ENCODE assay signal across 19 cellular contexts in the genomic region with DNA sequence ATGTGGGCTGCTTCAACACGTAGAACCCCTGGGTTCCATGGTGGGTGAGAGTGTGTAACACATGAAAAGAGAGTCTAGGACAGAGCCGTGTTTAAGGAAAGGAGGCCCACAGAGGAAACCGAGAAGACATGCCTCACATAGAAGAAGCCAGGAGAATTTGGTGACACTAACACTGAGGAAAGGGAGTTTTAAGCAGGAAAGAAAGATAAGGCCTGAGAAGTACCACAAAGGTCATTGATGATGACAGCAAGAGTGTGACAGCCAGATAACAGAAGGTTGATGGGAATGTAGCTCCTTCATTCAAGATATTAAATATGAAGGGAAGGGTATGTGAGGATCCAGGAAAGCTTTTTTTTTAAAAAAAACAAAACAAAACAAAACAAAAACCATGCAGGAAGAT.
DNase-seq lines count a peak whose midpoint lies in the region; ATAC-seq, FAIRE-seq and TF ChIP-seq lines count a peak whose summit lies in the region.
"Had no signal": no experiment of that assay in that cellular context is flagged by ENCODE, and none has a peak within 500 bp of the region (broad histone marks: within the 10 kb centered on the region; RNA-seq: fewer than 3 reads in every experiment).

No MANE protein-coding gene starts in this region.

- H4K5ac ChIP-seq in H9 (ENCODE audit: insufficient read length, low read depth, low read length) (no peak overlapping the region), H1 (ENCODE audit: insufficient read length, low read depth, low read length) (no peak overlapping the region)

- no peak overlapping the region for H2BK120ac ChIP-seq in H9 (ENCODE audit: low read depth, low read length, poor library complexity, severe bottlenecking)
- H2BK120ac ChIP-seq in H1 (replicated peaks; ENCODE audit: low read depth, low read length): no peak overlapping the region

- no CpG with 5 or more reads among the region's 3 CpGs for WGBS in H9 (ENCODE audit: extremely low coverage, insufficient read length, low lambda C conversion rate)
- WGBS in H1 (ENCODE audit: extremely low coverage in 1 of 2, insufficient coverage in 1 of 2, insufficient read length in 1 of 2, insufficient replicate concordance in 2 of 2, low coverage in 1 of 2, low lambda C conversion rate in 2 of 2, missing lambda C conversion rate in 1 of 2), 2 experiments: 87% methylated on average over 3 of the region's 3 CpGs; no CpG with 5 or more reads in 1 of the 2 experiments

- H3K79me2 ChIP-seq in H9 (ENCODE audit: insufficient read depth, low read length): no peaks in the 10 kb centered on the region
- no peaks in the 10 kb centered on the region; a peak in 1 of 4 replicates for H3K79me2 ChIP-seq in H1 (ENCODE audit: control insufficient read depth in 1 of 2, insufficient read depth in 2 of 2, low read length in 2 of 2)

- no peak for FAIRE-seq in H1 (lab: Jason Lieb, UNC)
- FAIRE-seq: G401.6, GM12892 had no signal

- H3K9ac ChIP-seq in H9 (ENCODE audit: extremely low read depth, insufficient read length, low read length) (no peak overlapping the region), H1 (replicated peaks in 1 of 4; ENCODE audit: extremely low read depth in 1 of 4, low read depth in 3 of 4, low read length in 3 of 4) (no peak overlapping the region)
- H3K9ac ChIP-seq: BLaER1 had no signal

- no peak overlapping the region for H3K4me3 Mint-ChIP-seq in H9
- H3K4me3 Mint-ChIP-seq: B cell; CD4-positive, CD25-positive, alpha-beta regulatory T cell; CD8-positive, alpha-beta T cell had no signal

- H3K4me1 Mint-ChIP-seq in H9: peaks cover 3 to 6% of the 10 kb centered on the region in 2 experiments; a peak in 3 of 4 replicates

- DNase-seq in H9 (no peak), H1 (ENCODE audit: low read depth in 1 of 2, low spot score in 2 of 2) (no peak), hypothalamus (lab: John Stamatoyannopoulos, UW) (no peak)
- no peak for DNase-seq in activated naive CD4-positive, alpha-beta T cell treated with Interleukin-2 at 50 U/mL for 16 hours
- DNase-seq: Caco-2; CD4-positive, CD25-positive, alpha-beta regulatory T cell; CD8-positive, alpha-beta T cell; DMS153; DND-41; GOT3; H7 had no signal

- no peak overlapping the region for H3K14ac ChIP-seq in H9 (ENCODE audit: insufficient read depth, low read length)
- no peak overlapping the region for H3K14ac ChIP-seq in H1 (ENCODE audit: insufficient read length)

- no peak overlapping the region for H4K8ac ChIP-seq in H9 (replicated peaks; ENCODE audit: insufficient read length, low read depth, low read length)
- H4K8ac ChIP-seq in H1 (ENCODE audit: extremely low read depth, insufficient read depth, low read length): no peak overlapping the region

- H3K23me2 ChIP-seq in H9 (ENCODE audit: insufficient read length, low read depth, low read length, poor library complexity, severe bottlenecking) (no peaks in the 10 kb centered on the region), H1 (ENCODE audit: low read depth, low read length) (peaks cover 2% of the 10 kb centered on the region; the same call in 1 of the 2 replicates)

- H4K20me1 ChIP-seq in H9 (ENCODE audit: control insufficient read depth, insufficient read depth, insufficient read length): no peaks in the 10 kb centered on the region
- no peaks in the 10 kb centered on the region for H4K20me1 ChIP-seq in H1 (replicated peaks in 1 of 2; ENCODE audit: control insufficient read depth in 1 of 2, insufficient read depth in 2 of 2, low read length in 2 of 2)
- H4K20me1 ChIP-seq: BLaER1 had no signal

- no peak overlapping the region for H2BK15ac ChIP-seq in H9 (ENCODE audit: low read depth, low read length)
- H2BK15ac ChIP-seq in H1 (ENCODE audit: low read length): no peak overlapping the region

- no peak overlapping the region for H3K23ac ChIP-seq in H9 (ENCODE audit: insufficient read length, low read depth, low read length)
- H3K23ac ChIP-seq in H1 (ENCODE audit: insufficient read length): no peak overlapping the region

- H2AFZ ChIP-seq in H9 (ENCODE audit: low read length): no peak overlapping the region
- H2AFZ ChIP-seq in H1 (ENCODE audit: low read length): no peak overlapping the region

- TF ChIP-seq RAD21 in H1 (IDR thresholded peaks at IDR 0.05 in 1 of 2, conservative IDR thresholded peaks at IDR 0.05 in 1 of 2; ENCODE audit: low read depth in 2 of 2, low read length in 2 of 2): no peak

- H2BK20ac ChIP-seq in H9 (ENCODE audit: low read depth, low read length, poor library complexity, severe bottlenecking) (peak overlapping the region; percentile 26), H1 (ENCODE audit: low read length) (no peak overlapping the region)

- no peaks in the 10 kb centered on the region for H3K79me1 ChIP-seq in H9 (ENCODE audit: insufficient read depth, low read depth, low read length, poor library complexity, severe bottlenecking)
- no peaks in the 10 kb centered on the region for H3K79me1 ChIP-seq in H1 (ENCODE audit: low read depth, low read length)

- H3K27me3 ChIP-seq in H9 (ENCODE audit: insufficient read depth, low read length) (no peaks in the 10 kb centered on the region), H1 (replicated peaks in 1 of 4; ENCODE audit: control insufficient read depth in 3 of 4, extremely low read depth in 1 of 4, insufficient read depth in 3 of 4, low read length in 3 of 4) (no peaks in the 10 kb centered on the region)
- H3K27me3 ChIP-seq: BLaER1 had no signal

- no peak overlapping the region; a peak in 1 of 7 replicates for H3K27ac Mint-ChIP-seq in H9
- H3K27ac Mint-ChIP-seq: B cell; CD8-positive, alpha-beta T cell had no signal

- ATAC-seq in HG02588 (IDR thresholded peaks at IDR 0.05; ENCODE audit: unreplicated experiment): no peak
- ATAC-seq: CD8-positive, alpha-beta T cell; HCT116 had no signal

- no peaks in the 10 kb centered on the region for H3K27me3 Mint-ChIP-seq in H9 (ENCODE audit: low read depth)
- H3K27me3 Mint-ChIP-seq: B cell had no signal

- H2AK5ac ChIP-seq in H9 (ENCODE audit: insufficient read length, low read length) (no peak overlapping the region), H1 (ENCODE audit: low read depth, low read length) (0 out of 2 replicates have a peak overlapping the region, but pooled peaks have one; percentile 39)

- H3K27ac ChIP-seq in 22Rv1: peak overlapping the region; percentile 34
- no peak overlapping the region for H3K27ac ChIP-seq in H9 (ENCODE audit: insufficient read length, low read depth, low read length)
- H3K27ac ChIP-seq in H1 (ENCODE audit: low read depth, low read length): no peak overlapping the region
- H3K27ac ChIP-seq: BLaER1, C4-2B had no signal

- H3K4me2 ChIP-seq in H9 (ENCODE audit: insufficient read depth, insufficient read length, low read length) (no peak overlapping the region), H1 (ENCODE audit: insufficient read depth in 1 of 2, low read depth in 2 of 2, low read length in 2 of 2) (no peak overlapping the region)
- H3K4me2 ChIP-seq: BLaER1 had no signal

- no peak overlapping the region for H3T11ph ChIP-seq in H9 (ENCODE audit: low read length)

- H3K4me3 ChIP-seq in H1 (ENCODE audit: extremely low read depth in 1 of 4, insufficient read depth in 2 of 4, low read depth in 3 of 4, low read length in 4 of 4): no peak overlapping the region
- H3K4me3 ChIP-seq: BLaER1 had no signal

- TF ChIP-seq EP300 in H1 (IDR thresholded peaks at IDR 0.05; ENCODE audit: borderline replicate concordance in 1 of 2, low read depth in 2 of 2, low read length in 2 of 2): no peak

- POLR2A ChIA-PET in H1 (lab: Charles Lee; ENCODE audit: partially characterized antibody): no interaction called here

- H3K56ac ChIP-seq in H9 (ENCODE audit: insufficient read length, low read depth, low read length): no peak overlapping the region
- no peak overlapping the region for H3K56ac ChIP-seq in H1 (replicated peaks; ENCODE audit: insufficient read length, low read depth, low read length)

- peaks cover 19 to 27% (median 25%) of the 10 kb centered on the region in 3 experiments; a peak in 6 of 7 replicates for H3K36me3 Mint-ChIP-seq in H9 (ENCODE audit: insufficient read depth in 1 of 3, low read depth in 3 of 3)

- no peak overlapping the region for H3K4ac ChIP-seq in H9 (ENCODE audit: low read depth, low read length)
- H3K4ac ChIP-seq in H1 (replicated peaks; ENCODE audit: insufficient read length, low read depth, low read length): no peak overlapping the region

- CTCF ChIA-PET in H1 (lab: Charles Lee; ENCODE audit: partially characterized antibody): interaction anchor here (1.6 kb wide), 2 partner anchors 12 to 152 kb away, joined by 6 read pairs; no protein-coding TSS in a partner anchor

- H3K18ac ChIP-seq in H9 (ENCODE audit: insufficient read length, low read depth, low read length) (no peak overlapping the region), H1 (ENCODE audit: extremely low read depth, low read length) (no peak overlapping the region)

- H4K91ac ChIP-seq in H9 (ENCODE audit: insufficient read length, low read depth, low read length) (no peak overlapping the region), H1 (replicated peaks; ENCODE audit: insufficient read length, low read length) (no peak overlapping the region)

- H2BK5ac ChIP-seq in H9 (ENCODE audit: insufficient read length, low read length): no peak overlapping the region
- H2BK5ac ChIP-seq in H1 (ENCODE audit: low read depth, low read length): no peak overlapping the region

- no peak for TF ChIP-seq POLR2A in H1 (IDR thresholded peaks at IDR 0.05; ENCODE audit: control extremely low read depth in 1 of 2, low read depth in 2 of 2, low read length in 2 of 2)

- H3K9me3 ChIP-seq in H9 (ENCODE audit: control insufficient read depth, low read depth, low read length) (no peaks in the 10 kb centered on the region), H1 (ENCODE audit: insufficient read depth in 2 of 2, low read depth in 1 of 2, low read length in 1 of 2) (peaks cover 5 to 10% of the 10 kb centered on the region in 2 experiments)

- no peaks in the 10 kb centered on the region; the same call in 1 of the 2 replicates for H3K4me1 ChIP-seq in H9 (ENCODE audit: insufficient read depth, low read length)
- peaks cover 0 to 2% (median 0%) of the 10 kb centered on the region in 4 experiments; a peak in 1 of 7 replicates for H3K4me1 ChIP-seq in H1 (replicated peaks in 1 of 4; ENCODE audit: control insufficient read depth in 3 of 4, insufficient read depth in 4 of 4, low read length in 3 of 4)
- H3K4me1 ChIP-seq: Caco-2 had no signal

- no peak for TF ChIP-seq CTCF in 22Rv1 (IDR thresholded peaks at IDR 0.05)
- TF ChIP-seq CTCF in H9 (conservative IDR thresholded peaks at IDR 0.05): no peak
- no peak for TF ChIP-seq CTCF in H1 (IDR thresholded peaks at IDR 0.05; ENCODE audit: control extremely low read depth in 1 of 3, insufficient read depth in 1 of 3, low read depth in 1 of 3, low read length in 3 of 3)

- H3K36me3 ChIP-seq in H1 (ENCODE audit: control insufficient read depth in 2 of 4, insufficient read depth in 4 of 4, low read length in 3 of 4): no peaks in the 10 kb centered on the region

- peaks cover 16 to 19% of the 10 kb centered on the region in 2 experiments for H3K9me3 Mint-ChIP-seq in H9

- H2BK12ac ChIP-seq in H9 (ENCODE audit: insufficient read length, low read depth, low read length): no peak overlapping the region
- H2BK12ac ChIP-seq in H1 (ENCODE audit: low read depth, low read length): no peak overlapping the region

TF ChIP-seq in H1, 55 proteins besides CTCF, POLR2A, EP300 and RAD21 (continues in another document):
- TF ChIP-seq ASH2L (IDR thresholded peaks at IDR 0.05; ENCODE audit: low read length) (no peak), JUN (IDR thresholded peaks at IDR 0.05; ENCODE audit: low read depth, low read length) (no peak), KDM5A (IDR thresholded peaks at IDR 0.05; ENCODE audit: low read length) (no peak)
